Comparison of ENCODE assay signal across 8 cellular contexts in the genomic region with DNA sequence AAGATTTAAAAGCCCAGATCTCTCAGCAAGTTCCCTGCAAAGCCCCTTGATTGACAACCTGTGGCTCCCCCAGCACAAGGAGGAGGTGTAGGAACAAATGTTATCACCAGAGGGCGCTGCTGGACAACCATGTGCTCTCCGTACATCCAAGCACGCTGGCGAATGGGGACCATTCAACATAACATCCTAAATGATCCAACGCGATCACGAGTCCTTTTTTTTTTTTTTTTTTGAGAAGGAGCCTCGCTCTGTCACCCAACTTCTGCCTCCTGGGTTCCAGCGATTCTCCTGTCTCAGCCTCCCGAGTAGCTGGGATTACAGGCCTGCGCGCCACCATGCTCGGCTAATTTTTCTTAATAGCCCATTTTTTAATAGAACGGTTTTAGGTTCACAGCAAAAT. TPM values are rescaled to one million over a fixed set of nuclear protein-coding genes. Genes with fewer than 3 reads are reported as not detected.
DNase-seq lines count a peak whose midpoint lies in the region; ATAC-seq and TF ChIP-seq lines count a peak whose summit lies in the region.

No MANE protein-coding gene starts in this region.

- H3F3A ChIP-seq in MM.1S (ENCODE audit: insufficient read depth, low read length), result no peaks in the 10 kb centered on the region

- H3K27ac ChIP-seq in MM.1S (ENCODE audit: low read length), result no peak overlapping the region

- ATAC-seq in HG02571 (IDR thresholded peaks at IDR 0.05; ENCODE audit: unreplicated experiment), result no peak

- H3K9me3 Mint-ChIP-seq in activated T-helper 2 cell treated with anti-CD3 and anti-CD28 coated beads, Interferon-gamma antibody, Interleukin-2, Interleukin-4, amounts not matched to agents 10 μg/mL and 5 μg/mL and 100 μg/mL, durations not matched to agents 14 hours and 24 hours and 36 hours, result peaks cover 6% of the 10 kb centered on the region

- H3K79me2 ChIP-seq in MM.1S (ENCODE audit: low read length), result no peaks in the 10 kb centered on the region

- H3K4me3 ChIP-seq in MM.1S (ENCODE audit: low read length) (no peak overlapping the region), foreskin fibroblast (ENCODE audit: low read depth in 1 of 2, low read length in 2 of 2) (no peak overlapping the region)

- H3K4me2 ChIP-seq in MM.1S (ENCODE audit: low read depth, low read length), result no peak overlapping the region

- peaks cover 8% of the 10 kb centered on the region for H3K27me3 Mint-ChIP-seq in activated T-helper 2 cell treated with anti-CD3 and anti-CD28 coated beads, Interferon-gamma antibody, Interleukin-2, Interleukin-4, amounts not matched to agents 10 μg/mL and 5 μg/mL and 100 μg/mL, durations not matched to agents 14 hours and 24 hours and 36 hours (ENCODE audit: low read depth)

- H4K20me1 ChIP-seq in MM.1S (ENCODE audit: insufficient read depth, low read length), result no peaks in the 10 kb centered on the region

- H3K4me3 Mint-ChIP-seq in activated T-helper 2 cell treated with anti-CD3 and anti-CD28 coated beads, Interferon-gamma antibody, Interleukin-2, Interleukin-4, amounts not matched to agents 10 μg/mL and 5 μg/mL and 100 μg/mL, durations not matched to agents 14 hours and 24 hours and 36 hours (ENCODE audit: low read depth), result no peak overlapping the region

- H2AFZ ChIP-seq in MM.1S (ENCODE audit: low read length), result no peak overlapping the region

- no peak overlapping the region for H3K9ac ChIP-seq in MM.1S (ENCODE audit: low read length)

- H3K36me3 Mint-ChIP-seq in activated T-helper 2 cell treated with anti-CD3 and anti-CD28 coated beads, Interferon-gamma antibody, Interleukin-2, Interleukin-4, amounts not matched to agents 10 μg/mL and 5 μg/mL and 100 μg/mL, durations not matched to agents 14 hours and 24 hours and 36 hours (ENCODE audit: low read depth), result no peaks in the 10 kb centered on the region

- H3K4me1 ChIP-seq in MM.1S (ENCODE audit: low read length), result no peaks in the 10 kb centered on the region

- TF ChIP-seq CTCF in MM.1S (IDR thresholded peaks at IDR 0.05; ENCODE audit: low read length) (peak; percentile 79), foreskin fibroblast (IDR thresholded peaks at IDR 0.05; ENCODE audit: low read depth, low read length) (peak; percentile 66)

- no peaks in the 10 kb centered on the region for H3K36me3 ChIP-seq in MM.1S (replicated peaks; ENCODE audit: insufficient read depth, low read length)

- intact Hi-C loops in activated T-helper 2 cell treated with anti-CD3 and anti-CD28 coated beads, Interferon-gamma antibody, Interleukin-2, Interleukin-4, amounts not matched to agents 10 μg/mL and 5 μg/mL and 100 μg/mL, durations not matched to agents 14 hours and 24 hours and 36 hours (cut with micrococcal nuclease), result loop anchor here (2.0 to 5.0 kb wide), 2 partner anchors 127 to 281 kb away; no protein-coding TSS in a partner anchor

- H3K27me3 ChIP-seq in MM.1S (replicated peaks; ENCODE audit: insufficient read depth, low read length), result peaks cover 68% of the 10 kb centered on the region

- no peaks in the 10 kb centered on the region for H3K9me3 ChIP-seq in MM.1S (replicated peaks; ENCODE audit: insufficient read depth, low read length)

- DNase-seq in DMS79 (lab: John Stamatoyannopoulos, UW), result peak; percentile 63
- DNase-seq in MM.1S, result peak; percentile 67
- peak; percentile 63 for DNase-seq in SHP77 treated with DMSO at 0.1 percent for 48 hours (lab: John Stamatoyannopoulos, UW)
- peak; percentile 62 for DNase-seq in activated T-helper 2 cell treated with anti-CD3 and anti-CD28 coated beads, Interferon-gamma antibody, Interleukin-2, Interleukin-4, amounts not matched to agents 10 μg/mL and 5 μg/mL and 100 μg/mL, durations not matched to agents 14 hours and 24 hours and 36 hours (ENCODE audit: low spot score)
- DNase-seq in foreskin fibroblast, result peak; percentile 61 to 88
- DNase-seq in nucleus accumbens (lab: John Stamatoyannopoulos, UW), result peak in 45 of 56 donors; percentile 1 to 83 (median 32)
- peak; percentile 86 for DNase-seq in superior temporal gyrus (ENCODE audit: extremely low spot score)

- no peaks in the 10 kb centered on the region for H3K9me2 ChIP-seq in MM.1S (replicated peaks; ENCODE audit: insufficient read depth, low read length)

- H3K27ac Mint-ChIP-seq in activated T-helper 2 cell treated with anti-CD3 and anti-CD28 coated beads, Interferon-gamma antibody, Interleukin-2, Interleukin-4, amounts not matched to agents 10 μg/mL and 5 μg/mL and 100 μg/mL, durations not matched to agents 14 hours and 24 hours and 36 hours, result no peak overlapping the region

- H3K4me1 Mint-ChIP-seq in activated T-helper 2 cell treated with anti-CD3 and anti-CD28 coated beads, Interferon-gamma antibody, Interleukin-2, Interleukin-4, amounts not matched to agents 10 μg/mL and 5 μg/mL and 100 μg/mL, durations not matched to agents 14 hours and 24 hours and 36 hours (ENCODE audit: low read depth), result no peaks in the 10 kb centered on the region

RNA-seq across cellular contexts. Expression of gene NWD1, which starts 52.0 kb away (rescaled TPM):
- total RNA-seq in activated T-helper 2 cell treated with anti-CD3 and anti-CD28 coated beads, Interferon-gamma antibody, Interleukin-2, Interleukin-4, amounts not matched to agents 10 μg/mL and 5 μg/mL and 100 μg/mL, durations not matched to agents 14 hours and 24 hours and 36 hours, result not detected in 2 replicates

RNA-seq across cellular contexts. Expression of gene SIN3B, which starts 57.6 kb away (rescaled TPM):
- total RNA-seq in activated T-helper 2 cell treated with anti-CD3 and anti-CD28 coated beads, Interferon-gamma antibody, Interleukin-2, Interleukin-4, amounts not matched to agents 10 μg/mL and 5 μg/mL and 100 μg/mL, durations not matched to agents 14 hours and 24 hours and 36 hours, result 40.3 and 40.5 TPM in 2 replicates

Comparison
In these comparisons a context has a peak if more than half of its experiments do, and no peak if none do; other contexts are left out.
1. DNase-seq: peak in every context shown above with its lines; median percentile 86 in superior temporal gyrus; 74 in foreskin fibroblast; 67 in MM.1S; 63 in DMS79; 63 in SHP77 treated with DMSO at 0.1 percent for 48 hours; 62 in activated T-helper 2 cell treated with anti-CD3 and anti-CD28 coated beads, Interferon-gamma antibody, Interleukin-2, Interleukin-4, amounts not matched to agents 10 μg/mL and 5 μg/mL and 100 μg/mL, durations not matched to agents 14 hours and 24 hours and 36 hours; 32 in nucleus accumbens.